ENCODE assay signal across 20 cellular contexts in the genomic region with DNA sequence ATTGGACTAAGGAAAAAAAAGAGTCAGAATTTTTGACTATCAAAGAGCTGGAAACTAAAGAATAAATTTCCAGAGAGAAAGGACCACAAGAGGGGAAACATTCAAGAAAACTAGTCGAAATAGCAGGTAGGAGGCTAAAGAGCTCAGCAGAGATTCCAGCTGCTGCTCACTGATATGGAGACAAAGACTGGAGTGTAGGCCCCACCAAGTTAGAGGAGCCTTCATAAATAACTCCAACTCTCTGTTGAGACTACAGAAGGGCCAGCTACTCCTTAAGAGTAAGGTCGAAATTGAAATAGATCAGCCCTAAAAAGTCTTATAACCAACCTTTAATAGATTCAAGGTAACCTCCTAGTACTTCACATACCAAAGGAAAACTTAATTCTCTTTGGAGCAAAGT.
"Had no signal": no experiment of that assay in that cellular context is flagged by ENCODE, and none has a peak within 500 bp of the region (broad histone marks: within the 10 kb centered on the region; RNA-seq: fewer than 3 reads in every experiment).

No MANE protein-coding gene starts in this region.

- H3K36me3 ChIP-seq: ovary had no signal

- H3K9me3 Mint-ChIP-seq: activated naive CD8-positive, alpha-beta T cell treated with anti-CD3 and anti-CD28 coated beads, Interleukin-2, amount 10 ng/mL, durations not matched to agents 7 days and 5 days; WTC11 had no signal

- H3K4me3 ChIP-seq: breast epithelium, esophagus muscularis mucosa, ovary, spleen, stomach, testis, upper lobe of left lung had no signal

- H3K9me3 ChIP-seq: breast epithelium, esophagus muscularis mucosa, ovary, spleen, stomach, testis, upper lobe of left lung had no signal

- ATAC-seq: activated CD8-positive, alpha-beta T cell treated with anti-CD3 and anti-CD28 coated beads, Interleukin-2, amount 10 ng/mL, durations not matched to agents 7 days and 5 days; sciatic nerve; SK-N-SH treated with all-trans-retinoic acid at 6 μM for 48 hours; WTC11 had no signal

- H3K27ac ChIP-seq: breast epithelium, esophagus muscularis mucosa, ovary, spleen, stomach, testis, upper lobe of left lung had no signal

- H3K4me1 ChIP-seq: breast epithelium, spleen, stomach, upper lobe of left lung had no signal

- H3K4me3 Mint-ChIP-seq: activated CD8-positive, alpha-beta T cell treated with anti-CD3 and anti-CD28 coated beads, Interleukin-2, amount 10 ng/mL, durations not matched to agents 7 days and 5 days; activated naive CD8-positive, alpha-beta T cell treated with anti-CD3 and anti-CD28 coated beads, Interleukin-2, amount 10 ng/mL, durations not matched to agents 7 days and 5 days; WTC11 had no signal

- H3K27ac Mint-ChIP-seq: activated CD8-positive, alpha-beta T cell treated with anti-CD3 and anti-CD28 coated beads, Interleukin-2, amount 10 ng/mL, durations not matched to agents 7 days and 5 days; activated naive CD8-positive, alpha-beta T cell treated with anti-CD3 and anti-CD28 coated beads, Interleukin-2, amount 10 ng/mL, durations not matched to agents 7 days and 5 days; WTC11 had no signal

- H3K4me1 Mint-ChIP-seq: WTC11 had no signal

- H3K27me3 Mint-ChIP-seq: activated naive CD8-positive, alpha-beta T cell treated with anti-CD3 and anti-CD28 coated beads, Interleukin-2, amount 10 ng/mL, durations not matched to agents 7 days and 5 days had no signal

- H3K27me3 ChIP-seq: breast epithelium, esophagus muscularis mucosa, ovary, spleen, stomach, testis, upper lobe of left lung had no signal

- DNase-seq: activated CD4-positive, alpha-beta T cell treated with anti-CD3 and anti-CD28 coated beads for 4 hours; activated CD8-positive, alpha-beta memory T cell treated with anti-CD3 and anti-CD28 coated beads, Interleukin-2, amount 50 U/mL, for 4 hours; activated CD8-positive, alpha-beta T cell treated with anti-CD3 and anti-CD28 coated beads, Interleukin-2, amount 10 ng/mL, durations not matched to agents 7 days and 5 days; activated gamma-delta T cell; activated naive CD8-positive, alpha-beta T cell treated with anti-CD3 and anti-CD28 coated beads, Interleukin-2, amount 10 ng/mL, durations not matched to agents 7 days and 5 days; activated T-cell treated with anti-CD3 and anti-CD28 coated beads, Interleukin-2, amount 50 U/mL, for 48 hours; anterior cingulate cortex; hypothalamus; kidney; ovary; spleen; stomach; T-helper 1 cell; testis; upper lobe of left lung had no signal
